21 cellular contexts compared by ENCODE assay signal in the genomic region with DNA sequence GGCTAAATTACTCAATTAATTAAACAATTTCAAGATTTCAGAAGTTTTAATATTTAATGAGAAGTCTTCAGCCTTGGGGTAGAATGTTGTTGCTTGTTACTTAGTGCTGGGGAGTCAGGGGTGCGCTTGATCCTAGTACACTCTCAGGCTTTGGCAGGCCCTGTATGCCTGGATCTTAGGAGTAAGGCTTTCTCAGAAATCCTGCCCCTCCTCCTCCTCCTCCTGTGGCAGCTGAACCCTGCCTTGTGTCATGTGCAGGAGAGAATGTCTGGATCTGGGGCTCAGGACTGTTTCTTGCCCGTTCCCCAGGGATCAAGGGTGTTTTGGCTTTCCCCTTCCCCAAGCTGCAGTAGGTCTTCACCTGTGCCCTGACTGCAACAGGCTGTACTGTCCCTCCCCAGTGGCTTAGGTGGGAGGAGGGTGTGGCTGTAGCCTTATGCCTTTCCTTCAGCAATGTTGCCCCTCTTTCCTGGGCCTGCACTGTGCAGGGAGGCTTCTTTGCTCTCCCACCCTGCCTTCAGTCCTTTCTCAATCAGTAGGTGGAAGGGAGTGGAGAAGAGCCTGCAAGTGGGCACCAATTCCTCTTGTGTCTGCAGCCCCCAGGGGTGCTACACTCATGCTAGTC.
A peak's percentile ranks its signal among the peaks of the same experiment; 100 is the strongest.
DNase-seq lines count a peak whose midpoint lies in the region; ATAC-seq and TF ChIP-seq lines count a peak whose summit lies in the region.
"Had no signal": no experiment of that assay in that cellular context is flagged by ENCODE, and none has a peak within 500 bp of the region (broad histone marks: within the 10 kb centered on the region; RNA-seq: fewer than 3 reads in every experiment).

No MANE protein-coding gene starts in this region.

- peak; percentile 67 for ATAC-seq in GM23338
- ATAC-seq in stimulated activated memory B cell treated with anti-CD40 and anti-IgM and Interleukin-4, amounts not matched to agents 10 μg/mL and 1 μg/mL and 100 μg/mL, for 72 hours = peak; percentile 8
- ATAC-seq: CD8-positive, alpha-beta T cell; PC-3; SK-N-SH treated with all-trans-retinoic acid at 6 μM for 48 hours had no signal

- H3K27me3 Mint-ChIP-seq in GM23338 (ENCODE audit: insufficient read depth, low read depth, poor library complexity) (peaks cover 1% of the 10 kb centered on the region), immature natural killer cell (ENCODE audit: low read depth in 3 of 3) (peaks cover 0 to 3% (median 0%) of the 10 kb centered on the region in 3 donors)
- no peaks in the 10 kb centered on the region for H3K27me3 Mint-ChIP-seq in dendritic cell treated with granulocyte-macrophage colony-stimulating factor and Interleukin-4, amounts not matched to agents 40 ng/mL and 50 ng/mL, for 4 days
- H3K27me3 Mint-ChIP-seq in stimulated activated memory B cell treated with anti-CD40 and anti-IgM and Interleukin-4, amounts not matched to agents 10 μg/mL and 1 μg/mL and 100 μg/mL, for 72 hours = no peaks in the 10 kb centered on the region

- H3K27ac Mint-ChIP-seq in GM23338 = no peak overlapping the region; the same call in 1 of the 2 replicates
- peak overlapping the region; percentile 25 for H3K27ac Mint-ChIP-seq in dendritic cell treated with granulocyte-macrophage colony-stimulating factor and Interleukin-4, amounts not matched to agents 40 ng/mL and 50 ng/mL, for 4 days
- no peak overlapping the region for H3K27ac Mint-ChIP-seq in stimulated activated memory B cell treated with anti-CD40 and anti-IgM and Interleukin-4, amounts not matched to agents 10 μg/mL and 1 μg/mL and 100 μg/mL, for 72 hours
- H3K27ac Mint-ChIP-seq in immature natural killer cell = no peak overlapping the region
- H3K27ac Mint-ChIP-seq: CD8-positive, alpha-beta T cell; IgD-negative memory B cell had no signal

- DNase-seq in GM23338 (ENCODE audit: low spot score) = no peak
- peak; percentile 24 for DNase-seq in NCI-H69 (lab: John Stamatoyannopoulos, UW)
- DNase-seq in immature natural killer cell = no peak
- no peak for DNase-seq in NCI-H748 treated with DMSO at 0.1 percent for 48 hours (lab: John Stamatoyannopoulos, UW)
- no peak for DNase-seq in dedifferentiated amniotic fluid mesenchymal stem cell (ENCODE audit: extremely low spot score)
- DNase-seq: Calu3; CD8-positive, alpha-beta T cell; GF-D8; Kasumi-1; MM.1S; NCI-H1092 treated with DMSO at 0.1 percent for 48 hours; NCI-H774; PC-3; RPMI8226; SHP77 treated with DMSO at 0.1 percent for 48 hours had no signal

- H3K27me3 ChIP-seq in GM23338 (ENCODE audit: insufficient read depth) = no peaks in the 10 kb centered on the region
- H3K27me3 ChIP-seq: BLaER1 treated with 17β-estradiol and CSF1 and Interleukin-3, amounts not matched to agents 10 nM and 100 nM had no signal

- no peaks in the 10 kb centered on the region; the same call in 1 of the 2 replicates for H3K36me3 ChIP-seq in GM23338 (ENCODE audit: insufficient read depth)
- H3K36me3 ChIP-seq: HAP-1 had no signal

- H3K79me2 ChIP-seq in GM23338 (replicated peaks; ENCODE audit: insufficient read depth) = no peaks in the 10 kb centered on the region

- H3K4me2 ChIP-seq in GM23338 = no peak overlapping the region
- H3K4me2 ChIP-seq: BLaER1 treated with 17β-estradiol and CSF1 and Interleukin-3, amounts not matched to agents 10 nM and 100 nM had no signal

- H3K9me2 ChIP-seq in GM23338 (ENCODE audit: insufficient read depth) = no peaks in the 10 kb centered on the region

- peaks cover 2% of the 10 kb centered on the region; the same call in 2 of the 3 replicates for H3K9me3 Mint-ChIP-seq in GM23338
- peaks cover 8% of the 10 kb centered on the region for H3K9me3 Mint-ChIP-seq in dendritic cell treated with granulocyte-macrophage colony-stimulating factor and Interleukin-4, amounts not matched to agents 40 ng/mL and 50 ng/mL, for 4 days
- H3K9me3 Mint-ChIP-seq in stimulated activated memory B cell treated with anti-CD40 and anti-IgM and Interleukin-4, amounts not matched to agents 10 μg/mL and 1 μg/mL and 100 μg/mL, for 72 hours = peaks cover 7% of the 10 kb centered on the region
- peaks cover 0 to 4% (median 0%) of the 10 kb centered on the region in 6 donors for H3K9me3 Mint-ChIP-seq in immature natural killer cell

- H3K36me3 Mint-ChIP-seq in GM23338 (ENCODE audit: low read depth) = peaks cover 5% of the 10 kb centered on the region; the same call in 2 of the 3 replicates
- peaks cover 50% of the 10 kb centered on the region for H3K36me3 Mint-ChIP-seq in dendritic cell treated with granulocyte-macrophage colony-stimulating factor and Interleukin-4, amounts not matched to agents 40 ng/mL and 50 ng/mL, for 4 days (ENCODE audit: low read depth)
- H3K36me3 Mint-ChIP-seq in stimulated activated memory B cell treated with anti-CD40 and anti-IgM and Interleukin-4, amounts not matched to agents 10 μg/mL and 1 μg/mL and 100 μg/mL, for 72 hours = peaks cover 17% of the 10 kb centered on the region
- H3K36me3 Mint-ChIP-seq in immature natural killer cell = peaks cover 0 to 6% (median 5%) of the 10 kb centered on the region in 3 donors

- H3K4me3 Mint-ChIP-seq in GM23338 (no peak overlapping the region), immature natural killer cell (no peak overlapping the region)
- no peak overlapping the region for H3K4me3 Mint-ChIP-seq in dendritic cell treated with granulocyte-macrophage colony-stimulating factor and Interleukin-4, amounts not matched to agents 40 ng/mL and 50 ng/mL, for 4 days
- no peak overlapping the region for H3K4me3 Mint-ChIP-seq in stimulated activated memory B cell treated with anti-CD40 and anti-IgM and Interleukin-4, amounts not matched to agents 10 μg/mL and 1 μg/mL and 100 μg/mL, for 72 hours
- H3K4me3 Mint-ChIP-seq: CD8-positive, alpha-beta T cell; IgD-negative memory B cell had no signal

- no peak for TF ChIP-seq CTCF in GM23338 (conservative IDR thresholded peaks at IDR 0.05; ENCODE audit: low read depth in 2 of 2)

- H3K4me3 ChIP-seq in GM23338 = no peak overlapping the region
- H3K4me3 ChIP-seq: BLaER1 treated with 17β-estradiol and CSF1 and Interleukin-3, amounts not matched to agents 10 nM and 100 nM; HAP-1 had no signal

- no peak overlapping the region for H3K27ac ChIP-seq in GM23338 (ENCODE audit: low read depth)
- H3K27ac ChIP-seq: BLaER1 treated with 17β-estradiol and CSF1 and Interleukin-3, amounts not matched to agents 10 nM and 100 nM had no signal

- intact Hi-C loops in dendritic cell treated with granulocyte-macrophage colony-stimulating factor and Interleukin-4, amounts not matched to agents 40 ng/mL and 50 ng/mL, for 4 days (cut with micrococcal nuclease) = no loop called here

- H4K20me1 ChIP-seq in GM23338 (replicated peaks; ENCODE audit: insufficient read depth) = no peaks in the 10 kb centered on the region
- H4K20me1 ChIP-seq: BLaER1 treated with 17β-estradiol and CSF1 and Interleukin-3, amounts not matched to agents 10 nM and 100 nM had no signal

- H3F3A ChIP-seq in GM23338 (replicated peaks; ENCODE audit: low read depth) = no peaks in the 10 kb centered on the region

- no peaks in the 10 kb centered on the region for H3K4me1 ChIP-seq in GM23338 (ENCODE audit: insufficient read depth)
- H3K4me1 ChIP-seq: BLaER1 treated with 17β-estradiol and CSF1 and Interleukin-3, amounts not matched to agents 10 nM and 100 nM; HAP-1 had no signal

- H3K4me1 Mint-ChIP-seq in GM23338 (peaks cover 22% of the 10 kb centered on the region), immature natural killer cell (no peaks in the 10 kb centered on the region)
- peaks cover 30% of the 10 kb centered on the region for H3K4me1 Mint-ChIP-seq in dendritic cell treated with granulocyte-macrophage colony-stimulating factor and Interleukin-4, amounts not matched to agents 40 ng/mL and 50 ng/mL, for 4 days (ENCODE audit: low read depth)
- peaks cover 20% of the 10 kb centered on the region for H3K4me1 Mint-ChIP-seq in stimulated activated memory B cell treated with anti-CD40 and anti-IgM and Interleukin-4, amounts not matched to agents 10 μg/mL and 1 μg/mL and 100 μg/mL, for 72 hours

- peak overlapping the region; percentile 72; the same call in 1 of the 2 replicates for H2AFZ ChIP-seq in GM23338

TF ChIP-seq in GM23338, 12 proteins besides CTCF, POLR2A, EP300 and RAD21 (continues in another document):
- TF ChIP-seq EZH2 (IDR thresholded peaks at IDR 0.05; ENCODE audit: low read depth, unreplicated experiment) (no peak), ZNF331 (CRISPR knock-in tag; IDR thresholded peaks at IDR 0.05; ENCODE audit: low read depth) (no peak), POLR2AphosphoS5 (IDR thresholded peaks at IDR 0.05; ENCODE audit: low read depth) (no peak), STAT1 (IDR thresholded peaks at IDR 0.05; ENCODE audit: unreplicated experiment) (no peak), ZNF114 (CRISPR knock-in tag; IDR thresholded peaks at IDR 0.05) (no peak), EZH2phosphoT487 (IDR thresholded peaks at IDR 0.05; ENCODE audit: unreplicated experiment) (no peak)
